In the genomic region with DNA sequence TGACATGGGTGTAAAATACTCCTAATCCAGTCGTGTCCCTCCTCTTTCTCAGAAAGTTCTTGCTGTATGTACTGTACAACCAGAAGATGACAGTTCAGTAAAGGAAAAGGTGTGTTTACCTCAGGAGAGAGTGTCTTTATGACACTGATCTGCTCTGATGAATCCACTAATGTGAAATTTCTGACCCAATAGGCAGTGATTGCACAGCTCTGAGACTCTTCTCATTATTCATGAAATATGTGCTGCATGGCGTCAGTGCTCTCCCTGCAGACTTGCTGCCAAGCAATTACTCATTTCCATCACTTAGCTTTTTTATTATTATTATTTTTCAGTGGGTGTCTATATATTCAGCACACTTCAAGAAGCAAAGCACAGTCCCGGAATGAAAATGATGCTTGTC, we compare ENCODE assay signal across 21 cellular contexts.
"Had no signal": no experiment of that assay in that cellular context is flagged by ENCODE, and none has a peak within 500 bp of the region (broad histone marks: within the 10 kb centered on the region; RNA-seq: fewer than 3 reads in every experiment).

No MANE protein-coding gene starts in this region.

- DNase-seq: IMR-90, Karpas-422, KG1, MM.1S, NCI-H1092 treated with DMSO at 0.1 percent for 48 hours, NCI-H1436, NCI-H187 treated with DMSO at 0.1 percent for 48 hours, NCI-H2029 treated with DMSO at 0.1 percent for 48 hours, NCI-H2171 treated with DMSO at 0.1 percent for 48 hours, NCI-H345, NCI-H446 treated with DMSO at 0.1 percent for 48 hours, NCI-H510A treated with DMSO at 0.1 percent for 48 hours, NCI-H526 treated with DMSO at 0.1 percent for 48 hours, NCI-H774, PC-3, SHP77, SK-N-SH, SW 1271 had no signal

- FAIRE-seq: HepG2 had no signal

- H3K4me2 ChIP-seq: SK-N-SH had no signal

- H3K9ac ChIP-seq: SK-N-SH had no signal

- H3K9me3 ChIP-seq: SK-N-SH had no signal

- ATAC-seq: HepG2, Panc1, PC-3 had no signal

- H3K27ac ChIP-seq: RWPE1 had no signal
